ENCODE assay signal across 23 cellular contexts in genomic region chr14:68528031-68528687, GRCh38.
DNase-seq lines count a peak whose midpoint lies in the region; ATAC-seq, FAIRE-seq and TF ChIP-seq lines count a peak whose summit lies in the region.
"Had no signal": no experiment of that assay in that cellular context is flagged by ENCODE, and none has a peak within 500 bp of the region (broad histone marks: within the 10 kb centered on the region; RNA-seq: fewer than 3 reads in every experiment).

No MANE protein-coding gene starts in this region.

- peak overlapping the region; percentile 85 to 90 for H3K27ac ChIP-seq in ascending aorta
- H3K27ac ChIP-seq in kidney (ENCODE audit: low read depth in 2 of 2, low read length in 2 of 2) = peak overlapping the region; percentile 53 to 56
- H3K27ac ChIP-seq in psoas muscle = no peak overlapping the region
- H3K27ac ChIP-seq in CD4-positive, alpha-beta memory T cell (ENCODE audit: low read depth, low read length) = no peak overlapping the region
- H3K27ac ChIP-seq: KMS-11, SJSA1 had no signal

- ATAC-seq in psoas muscle (no peak), GM18517 (IDR thresholded peaks at IDR 0.05; ENCODE audit: unreplicated experiment) (no peak)

- H3K9me3 ChIP-seq in ascending aorta (peaks cover 0 to 27% of the 10 kb centered on the region in 2 donors), kidney (ENCODE audit: control insufficient read depth in 1 of 2, low read length in 2 of 2) (no peaks in the 10 kb centered on the region), psoas muscle (peaks cover 33% of the 10 kb centered on the region)
- peaks cover 0 to 4% of the 10 kb centered on the region in 2 donors for H3K9me3 ChIP-seq in CD4-positive, alpha-beta memory T cell (ENCODE audit: control insufficient read depth in 1 of 2, low read length in 2 of 2)
- H3K9me3 ChIP-seq: SJSA1 had no signal

- H3K27me3 Mint-ChIP-seq in Calu3 (ENCODE audit: unreplicated experiment) = no peaks in the 10 kb centered on the region
- no peaks in the 10 kb centered on the region for H3K27me3 Mint-ChIP-seq in CD4-positive, alpha-beta memory T cell
- H3K27me3 Mint-ChIP-seq: activated T-cell treated with anti-CD3 and anti-CD28 coated beads, Interleukin-2, amount 50 U/mL, for 24 hours had no signal

- peaks cover 10 to 41% of the 10 kb centered on the region in 2 donors for H3K4me1 ChIP-seq in ascending aorta
- H3K4me1 ChIP-seq in kidney (ENCODE audit: control insufficient read depth in 1 of 2, insufficient read depth in 1 of 2, low read depth in 1 of 2, low read length in 2 of 2) = peaks cover 19 to 38% of the 10 kb centered on the region in 2 donors
- no peaks in the 10 kb centered on the region for H3K4me1 ChIP-seq in psoas muscle
- H3K4me1 ChIP-seq in CD4-positive, alpha-beta memory T cell (ENCODE audit: insufficient read depth, low read length) = no peaks in the 10 kb centered on the region
- H3K4me1 ChIP-seq: SJSA1 had no signal

- H3K27ac Mint-ChIP-seq in Calu3 (ENCODE audit: unreplicated experiment) = peak overlapping the region; percentile 71
- no peak overlapping the region for H3K27ac Mint-ChIP-seq in CD4-positive, alpha-beta memory T cell
- H3K27ac Mint-ChIP-seq: activated CD4-positive, alpha-beta memory T cell treated with anti-CD3 and anti-CD28 coated beads, Interleukin-2, amount 10 ng/mL, durations not matched to agents 7 days and 5 days; activated T-cell treated with anti-CD3 and anti-CD28 coated beads, Interleukin-2, amount 50 U/mL, for 24 hours; mesothelial cell of epicardium; WTC11 had no signal

- H3K27me3 ChIP-seq in ascending aorta (no peaks in the 10 kb centered on the region), psoas muscle (ENCODE audit: insufficient read depth in 3 of 3, low read length in 2 of 3) (no peaks in the 10 kb centered on the region)
- no peaks in the 10 kb centered on the region for H3K27me3 ChIP-seq in CD4-positive, alpha-beta memory T cell (ENCODE audit: insufficient read depth, low read length)
- H3K27me3 ChIP-seq: Peyer's patch, SJSA1 had no signal

- intact Hi-C loops in Calu3 (cut with micrococcal nuclease; ENCODE audit: unreplicated experiment) (loop anchor here (5.0 to 10.0 kb wide), 3 partner anchors 127 to 254 kb away; no protein-coding TSS in a partner anchor), ascending aorta (cut with DNase I) (loop anchor here (5.0 kb wide), 1 partner anchor 154 kb away; no protein-coding TSS in a partner anchor), kidney (cut with DNase I) (no loop called here), psoas muscle (cut with DNase I) (no loop called here)
- intact Hi-C loops in CD4-positive, alpha-beta memory T cell (cut with micrococcal nuclease) = no loop called here

- no peak for FAIRE-seq in kidney (lab: Jason Lieb, UNC)
- FAIRE-seq: G401.6 had no signal

- H3K4me3 ChIP-seq in ascending aorta (no peak overlapping the region), kidney (ENCODE audit: low read length in 2 of 2) (no peak overlapping the region), psoas muscle (no peak overlapping the region)
- H3K4me3 ChIP-seq in CD4-positive, alpha-beta memory T cell (ENCODE audit: low read length in 2 of 2) = no peak overlapping the region
- H3K4me3 ChIP-seq: Peyer's patch, SJSA1 had no signal

- 75 to 92% (median 78%) methylated on average over 2 of the region's 2 CpGs for WGBS in psoas muscle, 3 donors

- CTCF ChIA-PET in Calu3 (lab: Charles Lee) = interaction anchor here (0.7 to 0.9 kb wide), 2 partner anchors 21 to 154 kb away, joined by 3 to 4 read pairs; no protein-coding TSS in a partner anchor
- CTCF ChIA-PET in CD4-positive, alpha-beta memory T cell (lab: Charles Lee; ENCODE audit: partially characterized antibody) = no interaction called here

- no peak overlapping the region for H3K4me3 Mint-ChIP-seq in Calu3 (ENCODE audit: low read depth, unreplicated experiment)
- no peak overlapping the region for H3K4me3 Mint-ChIP-seq in CD4-positive, alpha-beta memory T cell
- H3K4me3 Mint-ChIP-seq: activated CD4-positive, alpha-beta memory T cell treated with anti-CD3 and anti-CD28 coated beads, Interleukin-2, amount 10 ng/mL, durations not matched to agents 7 days and 5 days; activated T-cell treated with anti-CD3 and anti-CD28 coated beads, Interleukin-2, amount 50 U/mL, for 24 hours; mesothelial cell of epicardium; WTC11 had no signal

- POLR2A ChIA-PET in CD4-positive, alpha-beta memory T cell (lab: Charles Lee; ENCODE audit: partially characterized antibody) = interaction anchor here (1.1 kb wide), 1 partner anchor 21 kb away, joined by 3 read pairs; no protein-coding TSS in a partner anchor

- no peak for TF ChIP-seq CTCF in Calu3 (IDR thresholded peaks at IDR 0.05; ENCODE audit: unreplicated experiment)
- no peak for TF ChIP-seq CTCF in ascending aorta (IDR thresholded peaks at IDR 0.05)
- TF ChIP-seq CTCF in kidney (IDR thresholded peaks at IDR 0.05; ENCODE audit: borderline replicate concordance, extremely low read depth, insufficient read depth) = no peak
- no peak for TF ChIP-seq CTCF in psoas muscle (IDR thresholded peaks at IDR 0.05)

- H3K36me3 ChIP-seq in ascending aorta (no peaks in the 10 kb centered on the region), kidney (ENCODE audit: control insufficient read depth in 1 of 2, insufficient read depth in 2 of 2, low read length in 2 of 2) (no peaks in the 10 kb centered on the region), psoas muscle (ENCODE audit: insufficient read depth in 1 of 2, low read depth in 1 of 2) (no peaks in the 10 kb centered on the region)
- H3K36me3 ChIP-seq in CD4-positive, alpha-beta memory T cell (ENCODE audit: insufficient read depth, low read length) = no peaks in the 10 kb centered on the region
- H3K36me3 ChIP-seq: Peyer's patch, SJSA1 had no signal

- DNase-seq in Calu3 (no peak), ascending aorta (ENCODE audit: low spot score in 2 of 2) (no peak), kidney (no peak), renal cortical epithelial cell (ENCODE audit: low read depth) (peak; percentile 45), HT-29 (ENCODE audit: low spot score) (no peak), psoas muscle (no peak)
- no peak for DNase-seq in CD4-positive, alpha-beta memory T cell
- DNase-seq: ACHN; activated CD4-positive, alpha-beta memory T cell treated with anti-CD3 and anti-CD28 coated beads, Interleukin-2, amount 10 ng/mL, durations not matched to agents 7 days and 5 days; activated naive CD4-positive, alpha-beta T cell treated with Interleukin-2 at 50 U/mL for 16 hours; activated T-cell treated with anti-CD3 and anti-CD28 coated beads, Interleukin-2, amount 50 U/mL, for 24 hours; amniotic stem cell; caudate nucleus; H7; NCI-H187 treated with DMSO at 0.1 percent for 48 hours; NCI-H345; Peyer's patch had no signal

- peaks cover 3% of the 10 kb centered on the region for H3K9me3 Mint-ChIP-seq in Calu3 (ENCODE audit: low read depth, unreplicated experiment)
- peaks cover 0 to 27% (median 21%) of the 10 kb centered on the region in 8 donors for H3K9me3 Mint-ChIP-seq in CD4-positive, alpha-beta memory T cell

- peaks cover 2% of the 10 kb centered on the region for H3K36me3 Mint-ChIP-seq in Calu3 (ENCODE audit: insufficient read depth, unreplicated experiment)
- H3K36me3 Mint-ChIP-seq in CD4-positive, alpha-beta memory T cell = peaks cover 1 to 17% of the 10 kb centered on the region in 2 donors

- BruUV-seq in Calu3 (replicated peaks; lab: Mats Ljungman, UMichigan) = no TSS peak

- peaks cover 19% of the 10 kb centered on the region for H3K4me1 Mint-ChIP-seq in Calu3 (ENCODE audit: low read depth, unreplicated experiment)
- H3K4me1 Mint-ChIP-seq in CD4-positive, alpha-beta memory T cell = no peaks in the 10 kb centered on the region
- H3K4me1 Mint-ChIP-seq: activated CD4-positive, alpha-beta memory T cell treated with anti-CD3 and anti-CD28 coated beads, Interleukin-2, amount 10 ng/mL, durations not matched to agents 7 days and 5 days had no signal

- no peak overlapping the region for H3K9ac ChIP-seq in kidney (ENCODE audit: low read length in 2 of 2)
- H3K9ac ChIP-seq: KMS-11 had no signal

Comparison
In these comparisons a context has a peak if more than half of its experiments do, and no peak if none do; other contexts are left out.
1. H3K27ac ChIP-seq: peak in ascending aorta (2 of 2) and kidney (2 of 2); none in psoas muscle (single experiment) and CD4-positive, alpha-beta memory T cell (single experiment).
2. intact Hi-C loops: an anchor here in Calu3 (5.0 to 10.0 kb wide) and ascending aorta (5.0 kb wide); none called in kidney, psoas muscle and CD4-positive, alpha-beta memory T cell.